In the genomic region with DNA sequence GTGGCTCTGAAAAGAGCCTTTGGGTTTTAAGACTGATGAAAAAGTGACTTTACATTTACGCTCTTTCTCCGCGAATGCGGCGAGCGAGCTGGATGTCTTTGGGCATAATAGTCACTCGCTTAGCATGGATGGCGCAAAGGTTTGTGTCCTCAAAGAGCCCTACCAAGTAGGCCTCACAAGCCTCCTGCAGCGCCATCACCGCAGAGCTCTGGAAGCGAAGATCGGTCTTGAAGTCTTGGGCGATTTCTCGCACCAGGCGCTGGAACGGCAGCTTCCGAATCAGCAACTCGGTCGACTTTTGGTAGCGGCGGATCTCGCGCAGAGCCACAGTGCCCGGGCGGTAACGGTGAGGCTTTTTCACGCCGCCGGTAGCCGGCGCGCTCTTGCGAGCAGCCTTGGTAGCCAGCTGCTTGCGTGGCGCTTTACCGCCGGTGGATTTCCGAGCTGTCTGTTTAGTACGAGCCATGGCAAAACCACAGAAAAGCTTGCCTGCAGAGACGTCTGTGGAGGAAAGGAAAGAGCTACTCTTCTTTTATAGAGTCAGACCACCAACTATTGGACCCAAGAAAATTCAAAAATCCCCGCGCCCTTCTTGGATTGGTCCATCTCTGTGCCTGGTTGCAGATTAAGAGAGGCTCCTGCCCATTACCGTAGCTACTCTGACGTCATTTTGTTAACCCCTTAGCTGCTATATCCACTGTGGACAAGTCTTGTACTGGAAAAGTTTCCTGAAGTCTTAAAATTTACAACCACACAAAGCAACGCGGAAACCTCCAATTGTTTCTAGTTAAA, we compare ENCODE assay signal across 1 cellular context.
TF ChIP-seq lines count a peak whose summit lies in the region.

No MANE protein-coding gene starts in this region.

TF ChIP-seq in GM12878, 131 proteins besides CTCF, POLR2A, EP300 and RAD21 (continued from another document and continues in another):
- TF ChIP-seq IKZF2 (IDR thresholded peaks at IDR 0.05) (no peak; a peak in 1 of 4 replicates), CEBPB (IDR thresholded peaks at IDR 0.05; ENCODE audit: borderline replicate concordance in 1 of 2, low read depth in 2 of 2, low read length in 2 of 2) (peak; percentile 13 to 85; a peak in 1 of 4 replicates), RAD51 (IDR thresholded peaks at IDR 0.05) (peak; percentile 20; the same call in 1 of the 2 replicates), KLF5 (IDR thresholded peaks at IDR 0.05; ENCODE audit: partially characterized antibody) (peak; percentile 87), NR2C2 (IDR thresholded peaks at IDR 0.05; ENCODE audit: borderline replicate concordance, control insufficient read depth, insufficient read length, low read depth) (no peak), NR2F1 (conservative IDR thresholded peaks at IDR 0.05) (no peak), SMC3 (IDR thresholded peaks at IDR 0.05; ENCODE audit: borderline replicate concordance, low read length) (no peak), BCL11A (IDR thresholded peaks at IDR 0.05; ENCODE audit: low read depth, low read length) (no peak), IKZF1 (conservative IDR thresholded peaks at IDR 0.05) (0 out of 2 replicates have a peak, but pooled peaks have one; percentile 37), MYC (IDR thresholded peaks at IDR 0.05; ENCODE audit: insufficient read depth, insufficient read length, insufficient replicate concordance, low read length, severe bottlenecking) (no peak), ZNF622 (IDR thresholded peaks at IDR 0.05) (no peak), SUZ12 (IDR thresholded peaks at IDR 0.05; ENCODE audit: unreplicated experiment) (no peak), CHD1 (IDR thresholded peaks at IDR 0.05; ENCODE audit: low read depth, low read length) (peak; percentile 90; the same call in 1 of the 2 replicates), PAX8 (IDR thresholded peaks at IDR 0.05) (no peak), MTA3 (IDR thresholded peaks at IDR 0.05; ENCODE audit: borderline replicate concordance, low read length) (peak; percentile 99), SMAD1 (IDR thresholded peaks at IDR 0.05; ENCODE audit: low read depth, partially characterized antibody) (peak; percentile 97), PML (IDR thresholded peaks at IDR 0.05; ENCODE audit: low read length) (peak; percentile 99), NFYA (IDR thresholded peaks at IDR 0.05; ENCODE audit: borderline replicate concordance, low read depth, low read length) (peak; percentile 92), CHD4 (IDR thresholded peaks at IDR 0.05) (no peak), GATAD2B (conservative IDR thresholded peaks at IDR 0.05; ENCODE audit: low read depth) (peak; percentile 81), BRCA1 (IDR thresholded peaks at IDR 0.05; ENCODE audit: low read depth, low read length) (no peak), ZNF24 (IDR thresholded peaks at IDR 0.05) (no peak), IRF4 (IDR thresholded peaks at IDR 0.05; ENCODE audit: low read depth, low read length) (0 out of 2 replicates have a peak, but pooled peaks have one; percentile 19), RB1 (IDR thresholded peaks at IDR 0.05; ENCODE audit: borderline replicate concordance) (peak; percentile 18; the same call in 1 of the 2 replicates), CBFB (IDR thresholded peaks at IDR 0.05; ENCODE audit: low read depth) (peak; percentile 99), FOXK2 (IDR thresholded peaks at IDR 0.05) (no peak), SUPT20H (IDR thresholded peaks at IDR 0.05; ENCODE audit: borderline replicate concordance, control insufficient read depth, low read depth, low read length) (no peak), CBX3 (IDR thresholded peaks at IDR 0.05; ENCODE audit: borderline replicate concordance, low read depth) (no peak), YY1 (IDR thresholded peaks at IDR 0.05; ENCODE audit: low read depth, low read length) (peak; percentile 74), MEF2B (IDR thresholded peaks at IDR 0.05; ENCODE audit: partially characterized antibody, poor library complexity, severe bottlenecking) (no peak)
- TF ChIP-seq, protein P1, sequence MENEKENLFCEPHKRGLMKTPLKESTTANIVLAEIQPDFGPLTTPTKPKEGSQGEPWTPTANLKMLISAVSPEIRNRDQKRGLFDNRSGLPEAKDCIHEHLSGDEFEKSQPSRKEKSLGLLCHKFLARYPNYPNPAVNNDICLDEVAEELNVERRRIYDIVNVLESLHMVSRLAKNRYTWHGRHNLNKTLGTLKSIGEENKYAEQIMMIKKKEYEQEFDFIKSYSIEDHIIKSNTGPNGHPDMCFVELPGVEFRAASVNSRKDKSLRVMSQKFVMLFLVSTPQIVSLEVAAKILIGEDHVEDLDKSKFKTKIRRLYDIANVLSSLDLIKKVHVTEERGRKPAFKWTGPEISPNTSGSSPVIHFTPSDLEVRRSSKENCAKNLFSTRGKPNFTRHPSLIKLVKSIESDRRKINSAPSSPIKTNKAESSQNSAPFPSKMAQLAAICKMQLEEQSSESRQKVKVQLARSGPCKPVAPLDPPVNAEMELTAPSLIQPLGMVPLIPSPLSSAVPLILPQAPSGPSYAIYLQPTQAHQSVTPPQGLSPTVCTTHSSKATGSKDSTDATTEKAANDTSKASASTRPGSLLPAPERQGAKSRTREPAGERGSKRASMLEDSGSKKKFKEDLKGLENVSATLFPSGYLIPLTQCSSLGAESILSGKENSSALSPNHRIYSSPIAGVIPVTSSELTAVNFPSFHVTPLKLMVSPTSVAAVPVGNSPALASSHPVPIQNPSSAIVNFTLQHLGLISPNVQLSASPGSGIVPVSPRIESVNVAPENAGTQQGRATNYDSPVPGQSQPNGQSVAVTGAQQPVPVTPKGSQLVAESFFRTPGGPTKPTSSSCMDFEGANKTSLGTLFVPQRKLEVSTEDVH (IDR thresholded peaks at IDR 0.05; ENCODE audit: low read depth, partially characterized antibody): peak; percentile 36
- TF ChIP-seq, protein P2, sequence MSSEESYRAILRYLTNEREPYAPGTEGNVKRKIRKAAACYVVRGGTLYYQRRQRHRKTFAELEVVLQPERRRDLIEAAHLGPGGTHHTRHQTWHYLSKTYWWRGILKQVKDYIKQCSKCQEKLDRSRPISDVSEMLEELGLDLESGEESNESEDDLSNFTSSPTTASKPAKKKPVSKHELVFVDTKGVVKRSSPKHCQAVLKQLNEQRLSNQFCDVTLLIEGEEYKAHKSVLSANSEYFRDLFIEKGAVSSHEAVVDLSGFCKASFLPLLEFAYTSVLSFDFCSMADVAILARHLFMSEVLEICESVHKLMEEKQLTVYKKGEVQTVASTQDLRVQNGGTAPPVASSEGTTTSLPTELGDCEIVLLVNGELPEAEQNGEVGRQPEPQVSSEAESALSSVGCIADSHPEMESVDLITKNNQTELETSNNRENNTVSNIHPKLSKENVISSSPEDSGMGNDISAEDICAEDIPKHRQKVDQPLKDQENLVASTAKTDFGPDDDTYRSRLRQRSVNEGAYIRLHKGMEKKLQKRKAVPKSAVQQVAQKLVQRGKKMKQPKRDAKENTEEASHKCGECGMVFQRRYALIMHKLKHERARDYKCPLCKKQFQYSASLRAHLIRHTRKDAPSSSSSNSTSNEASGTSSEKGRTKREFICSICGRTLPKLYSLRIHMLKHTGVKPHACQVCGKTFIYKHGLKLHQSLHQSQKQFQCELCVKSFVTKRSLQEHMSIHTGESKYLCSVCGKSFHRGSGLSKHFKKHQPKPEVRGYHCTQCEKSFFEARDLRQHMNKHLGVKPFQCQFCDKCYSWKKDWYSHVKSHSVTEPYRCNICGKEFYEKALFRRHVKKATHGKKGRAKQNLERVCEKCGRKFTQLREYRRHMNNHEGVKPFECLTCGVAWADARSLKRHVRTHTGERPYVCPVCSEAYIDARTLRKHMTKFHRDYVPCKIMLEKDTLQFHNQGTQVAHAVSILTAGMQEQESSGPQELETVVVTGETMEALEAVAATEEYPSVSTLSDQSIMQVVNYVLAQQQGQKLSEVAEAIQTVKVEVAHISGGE (CRISPR knock-in tag; IDR thresholded peaks at IDR 0.05): no peak
- TF ChIP-seq, protein P3, sequence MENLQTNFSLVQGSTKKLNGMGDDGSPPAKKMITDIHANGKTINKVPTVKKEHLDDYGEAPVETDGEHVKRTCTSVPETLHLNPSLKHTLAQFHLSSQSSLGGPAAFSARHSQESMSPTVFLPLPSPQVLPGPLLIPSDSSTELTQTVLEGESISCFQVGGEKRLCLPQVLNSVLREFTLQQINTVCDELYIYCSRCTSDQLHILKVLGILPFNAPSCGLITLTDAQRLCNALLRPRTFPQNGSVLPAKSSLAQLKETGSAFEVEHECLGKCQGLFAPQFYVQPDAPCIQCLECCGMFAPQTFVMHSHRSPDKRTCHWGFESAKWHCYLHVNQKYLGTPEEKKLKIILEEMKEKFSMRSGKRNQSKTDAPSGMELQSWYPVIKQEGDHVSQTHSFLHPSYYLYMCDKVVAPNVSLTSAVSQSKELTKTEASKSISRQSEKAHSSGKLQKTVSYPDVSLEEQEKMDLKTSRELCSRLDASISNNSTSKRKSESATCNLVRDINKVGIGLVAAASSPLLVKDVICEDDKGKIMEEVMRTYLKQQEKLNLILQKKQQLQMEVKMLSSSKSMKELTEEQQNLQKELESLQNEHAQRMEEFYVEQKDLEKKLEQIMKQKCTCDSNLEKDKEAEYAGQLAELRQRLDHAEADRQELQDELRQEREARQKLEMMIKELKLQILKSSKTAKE (IDR thresholded peaks at IDR 0.05; ENCODE audit: low read depth, poor library complexity, severe bottlenecking): peak; percentile 82
- TF ChIP-seq, protein P4, sequence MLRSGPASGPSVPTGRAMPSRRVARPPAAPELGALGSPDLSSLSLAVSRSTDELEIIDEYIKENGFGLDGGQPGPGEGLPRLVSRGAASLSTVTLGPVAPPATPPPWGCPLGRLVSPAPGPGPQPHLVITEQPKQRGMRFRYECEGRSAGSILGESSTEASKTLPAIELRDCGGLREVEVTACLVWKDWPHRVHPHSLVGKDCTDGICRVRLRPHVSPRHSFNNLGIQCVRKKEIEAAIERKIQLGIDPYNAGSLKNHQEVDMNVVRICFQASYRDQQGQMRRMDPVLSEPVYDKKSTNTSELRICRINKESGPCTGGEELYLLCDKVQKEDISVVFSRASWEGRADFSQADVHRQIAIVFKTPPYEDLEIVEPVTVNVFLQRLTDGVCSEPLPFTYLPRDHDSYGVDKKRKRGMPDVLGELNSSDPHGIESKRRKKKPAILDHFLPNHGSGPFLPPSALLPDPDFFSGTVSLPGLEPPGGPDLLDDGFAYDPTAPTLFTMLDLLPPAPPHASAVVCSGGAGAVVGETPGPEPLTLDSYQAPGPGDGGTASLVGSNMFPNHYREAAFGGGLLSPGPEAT (IDR thresholded peaks at IDR 0.05; ENCODE audit: low read depth): peak; percentile 58; the same call in 1 of the 2 replicates
- TF ChIP-seq, protein P5, sequence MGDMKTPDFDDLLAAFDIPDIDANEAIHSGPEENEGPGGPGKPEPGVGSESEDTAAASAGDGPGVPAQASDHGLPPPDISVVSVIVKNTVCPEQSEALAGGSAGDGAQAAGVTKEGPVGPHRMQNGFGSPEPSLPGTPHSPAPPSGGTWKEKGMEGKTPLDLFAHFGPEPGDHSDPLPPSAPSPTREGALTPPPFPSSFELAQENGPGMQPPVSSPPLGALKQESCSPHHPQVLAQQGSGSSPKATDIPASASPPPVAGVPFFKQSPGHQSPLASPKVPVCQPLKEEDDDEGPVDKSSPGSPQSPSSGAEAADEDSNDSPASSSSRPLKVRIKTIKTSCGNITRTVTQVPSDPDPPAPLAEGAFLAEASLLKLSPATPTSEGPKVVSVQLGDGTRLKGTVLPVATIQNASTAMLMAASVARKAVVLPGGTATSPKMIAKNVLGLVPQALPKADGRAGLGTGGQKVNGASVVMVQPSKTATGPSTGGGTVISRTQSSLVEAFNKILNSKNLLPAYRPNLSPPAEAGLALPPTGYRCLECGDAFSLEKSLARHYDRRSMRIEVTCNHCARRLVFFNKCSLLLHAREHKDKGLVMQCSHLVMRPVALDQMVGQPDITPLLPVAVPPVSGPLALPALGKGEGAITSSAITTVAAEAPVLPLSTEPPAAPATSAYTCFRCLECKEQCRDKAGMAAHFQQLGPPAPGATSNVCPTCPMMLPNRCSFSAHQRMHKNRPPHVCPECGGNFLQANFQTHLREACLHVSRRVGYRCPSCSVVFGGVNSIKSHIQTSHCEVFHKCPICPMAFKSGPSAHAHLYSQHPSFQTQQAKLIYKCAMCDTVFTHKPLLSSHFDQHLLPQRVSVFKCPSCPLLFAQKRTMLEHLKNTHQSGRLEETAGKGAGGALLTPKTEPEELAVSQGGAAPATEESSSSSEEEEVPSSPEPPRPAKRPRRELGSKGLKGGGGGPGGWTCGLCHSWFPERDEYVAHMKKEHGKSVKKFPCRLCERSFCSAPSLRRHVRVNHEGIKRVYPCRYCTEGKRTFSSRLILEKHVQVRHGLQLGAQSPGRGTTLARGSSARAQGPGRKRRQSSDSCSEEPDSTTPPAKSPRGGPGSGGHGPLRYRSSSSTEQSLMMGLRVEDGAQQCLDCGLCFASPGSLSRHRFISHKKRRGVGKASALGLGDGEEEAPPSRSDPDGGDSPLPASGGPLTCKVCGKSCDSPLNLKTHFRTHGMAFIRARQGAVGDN (IDR thresholded peaks at IDR 0.05): peak; percentile 74; the same call in 1 of the 2 replicates
- TF ChIP-seq, protein P6, sequence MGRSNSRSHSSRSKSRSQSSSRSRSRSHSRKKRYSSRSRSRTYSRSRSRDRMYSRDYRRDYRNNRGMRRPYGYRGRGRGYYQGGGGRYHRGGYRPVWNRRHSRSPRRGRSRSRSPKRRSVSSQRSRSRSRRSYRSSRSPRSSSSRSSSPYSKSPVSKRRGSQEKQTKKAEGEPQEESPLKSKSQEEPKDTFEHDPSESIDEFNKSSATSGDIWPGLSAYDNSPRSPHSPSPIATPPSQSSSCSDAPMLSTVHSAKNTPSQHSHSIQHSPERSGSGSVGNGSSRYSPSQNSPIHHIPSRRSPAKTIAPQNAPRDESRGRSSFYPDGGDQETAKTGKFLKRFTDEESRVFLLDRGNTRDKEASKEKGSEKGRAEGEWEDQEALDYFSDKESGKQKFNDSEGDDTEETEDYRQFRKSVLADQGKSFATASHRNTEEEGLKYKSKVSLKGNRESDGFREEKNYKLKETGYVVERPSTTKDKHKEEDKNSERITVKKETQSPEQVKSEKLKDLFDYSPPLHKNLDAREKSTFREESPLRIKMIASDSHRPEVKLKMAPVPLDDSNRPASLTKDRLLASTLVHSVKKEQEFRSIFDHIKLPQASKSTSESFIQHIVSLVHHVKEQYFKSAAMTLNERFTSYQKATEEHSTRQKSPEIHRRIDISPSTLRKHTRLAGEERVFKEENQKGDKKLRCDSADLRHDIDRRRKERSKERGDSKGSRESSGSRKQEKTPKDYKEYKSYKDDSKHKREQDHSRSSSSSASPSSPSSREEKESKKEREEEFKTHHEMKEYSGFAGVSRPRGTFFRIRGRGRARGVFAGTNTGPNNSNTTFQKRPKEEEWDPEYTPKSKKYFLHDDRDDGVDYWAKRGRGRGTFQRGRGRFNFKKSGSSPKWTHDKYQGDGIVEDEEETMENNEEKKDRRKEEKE (IDR thresholded peaks at IDR 0.05): peak; percentile 77; the same call in 1 of the 2 replicates
- TF ChIP-seq, protein P7, sequence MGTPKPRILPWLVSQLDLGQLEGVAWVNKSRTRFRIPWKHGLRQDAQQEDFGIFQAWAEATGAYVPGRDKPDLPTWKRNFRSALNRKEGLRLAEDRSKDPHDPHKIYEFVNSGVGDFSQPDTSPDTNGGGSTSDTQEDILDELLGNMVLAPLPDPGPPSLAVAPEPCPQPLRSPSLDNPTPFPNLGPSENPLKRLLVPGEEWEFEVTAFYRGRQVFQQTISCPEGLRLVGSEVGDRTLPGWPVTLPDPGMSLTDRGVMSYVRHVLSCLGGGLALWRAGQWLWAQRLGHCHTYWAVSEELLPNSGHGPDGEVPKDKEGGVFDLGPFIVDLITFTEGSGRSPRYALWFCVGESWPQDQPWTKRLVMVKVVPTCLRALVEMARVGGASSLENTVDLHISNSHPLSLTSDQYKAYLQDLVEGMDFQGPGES (IDR thresholded peaks at IDR 0.05): peak; percentile 75; the same call in 1 of the 2 replicates
